ENCODE assay signal across 10 cellular contexts in the genomic region with DNA sequence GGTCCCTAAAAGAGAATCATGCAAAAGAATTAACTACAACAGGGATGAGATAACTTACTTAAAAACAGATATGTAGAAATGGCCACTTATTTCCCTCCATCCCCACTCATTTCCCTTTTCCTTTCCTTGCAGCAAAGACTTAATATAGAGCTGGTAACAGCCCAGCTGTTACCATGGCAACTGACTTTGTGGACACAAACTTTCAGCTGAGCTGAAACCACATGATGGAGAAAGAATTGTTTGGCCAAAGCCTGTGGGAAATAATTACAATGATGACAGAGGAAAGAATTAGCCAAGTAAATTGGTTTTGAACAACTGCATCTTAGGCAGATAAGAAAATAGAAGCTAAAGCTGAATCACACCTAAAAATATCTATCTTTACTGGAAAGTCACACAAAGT.
DNase-seq lines count a peak whose midpoint lies in the region; ATAC-seq, FAIRE-seq and TF ChIP-seq lines count a peak whose summit lies in the region.
"Had no signal": no experiment of that assay in that cellular context is flagged by ENCODE, and none has a peak within 500 bp of the region (broad histone marks: within the 10 kb centered on the region; RNA-seq: fewer than 3 reads in every experiment).

No MANE protein-coding gene starts in this region.

- BruUV-seq in K562 (replicated peaks; lab: Mats Ljungman, UMichigan) = no TSS peak

- H3K27ac ChIP-seq in K562 (ENCODE audit: extremely low read depth, low read depth, low read length) = no peak overlapping the region
- H3K27ac ChIP-seq in CD8-positive, alpha-beta memory T cell (ENCODE audit: low read depth, low read length) = no peak overlapping the region

- no peaks in the 10 kb centered on the region for H3K79me2 ChIP-seq in K562 (ENCODE audit: control insufficient read depth, insufficient read depth, low read length)

- no peaks in the 10 kb centered on the region for H3K9me3 ChIP-seq in K562 (replicated peaks; ENCODE audit: control insufficient read depth, insufficient read depth, low read depth, low read length)
- H3K9me3 ChIP-seq in CD8-positive, alpha-beta memory T cell (ENCODE audit: low read length) = no peaks in the 10 kb centered on the region

- DNase-seq in NOMO-1 treated with DMSO at 0.1 percent for 48 hours (lab: John Stamatoyannopoulos, UW; ENCODE audit: unreplicated experiment) = peak; percentile 48
- no peak for DNase-seq in NOMO-1 treated with dmso at 0.1 percent for 144 hours (lab: John Stamatoyannopoulos, UW; ENCODE audit: unreplicated experiment)
- no peak for DNase-seq in K562 (ENCODE audit: extremely low read depth in 1 of 4, low spot score in 3 of 4)
- DNase-seq in left kidney (ENCODE audit: low read depth, low spot score) = peak; percentile 85
- DNase-seq in urothelium cell line (ENCODE audit: low spot score) = peak; percentile 21
- no peak for DNase-seq in CD8-positive, alpha-beta memory T cell
- DNase-seq in LoVo (ENCODE audit: low spot score) = no peak
- DNase-seq: activated CD4-positive, CD25-positive, alpha-beta regulatory T cell had no signal

- POLR2A ChIA-PET in K562 (lab: Yijun Ruan, JAX) = no interaction called here
- POLR2A ChIA-PET in CD8-positive, alpha-beta memory T cell (lab: Charles Lee) = no interaction called here

- H3K9ac ChIP-seq in K562 (ENCODE audit: insufficient read depth in 1 of 2, low read depth in 2 of 2, low read length in 2 of 2) = no peak overlapping the region

- CTCF ChIA-PET in K562 (lab: Yijun Ruan, JAX; ENCODE audit: low intra/inter-chr PET ratio) = no interaction called here
- CTCF ChIA-PET in CD8-positive, alpha-beta memory T cell (lab: Charles Lee) = no interaction called here

- H3K4me2 ChIP-seq in K562 (ENCODE audit: insufficient read depth, low read length) = no peak overlapping the region

- no peak for FAIRE-seq in K562 (lab: Jason Lieb, UNC)
- no peak for FAIRE-seq in urothelium cell line (lab: Jason Lieb, UNC)

- in situ Hi-C loops in K562 (cut with MboI) = no loop called here

- no peaks in the 10 kb centered on the region for H3K4me1 ChIP-seq in K562 (replicated peaks in 1 of 2; ENCODE audit: control insufficient read depth in 2 of 2, insufficient read depth in 2 of 2, low read length in 2 of 2)
- no peaks in the 10 kb centered on the region for H3K4me1 ChIP-seq in CD8-positive, alpha-beta memory T cell (ENCODE audit: insufficient read depth, low read length)

- no peak for TF ChIP-seq RAD21 in K562 (CRISPR knock-in tag; conservative IDR thresholded peaks at IDR 0.05 in 1 of 2, IDR thresholded peaks at IDR 0.05 in 1 of 2)

- H3K27me3 ChIP-seq in K562 (ENCODE audit: control insufficient read depth in 2 of 2, insufficient read depth in 2 of 2, low read length in 2 of 2) = no peaks in the 10 kb centered on the region
- no peaks in the 10 kb centered on the region for H3K27me3 ChIP-seq in CD8-positive, alpha-beta memory T cell (ENCODE audit: insufficient read depth, low read length, poor library complexity, severe bottlenecking)

- H3K9me1 ChIP-seq in K562 (ENCODE audit: control insufficient read depth, insufficient read depth, low read length) = no peaks in the 10 kb centered on the region

- no peaks in the 10 kb centered on the region for H3K36me3 Mint-ChIP-seq in CD8-positive, alpha-beta memory T cell
- H3K36me3 Mint-ChIP-seq: activated naive CD4-positive, alpha-beta T cell treated with anti-CD3 and anti-CD28 coated beads, Interleukin-2, amount 50 U/mL, for 72 hours had no signal

- no peak for TF ChIP-seq EP300 in K562 (IDR thresholded peaks at IDR 0.05; ENCODE audit: low read length)

- intact Hi-C loops in K562 (cut with micrococcal nuclease) = no loop called here

- no peak overlapping the region for H3K4me3 ChIP-seq in K562
- no peak overlapping the region for H3K4me3 ChIP-seq in CD8-positive, alpha-beta memory T cell (ENCODE audit: low read length)

- H2AFZ ChIP-seq in K562 (ENCODE audit: low read depth, low read length) = no peak overlapping the region

- no peaks in the 10 kb centered on the region for H3K27me3 Mint-ChIP-seq in CD8-positive, alpha-beta memory T cell

- no peak for TF ChIP-seq CTCF in K562 (IDR thresholded peaks at IDR 0.05 in 2 of 3, conservative IDR thresholded peaks at IDR 0.05 in 1 of 3; ENCODE audit: insufficient read depth in 2 of 3, low read depth in 1 of 3, low read length in 3 of 3)

- H3K4me1 Mint-ChIP-seq in CD8-positive, alpha-beta memory T cell = no peaks in the 10 kb centered on the region

- H4K20me1 ChIP-seq in K562 (replicated peaks; ENCODE audit: control insufficient read depth, insufficient read depth, low read length) = no peaks in the 10 kb centered on the region

- no peaks in the 10 kb centered on the region for H3K36me3 ChIP-seq in K562 (ENCODE audit: control insufficient read depth, insufficient read depth, low read length)
- H3K36me3 ChIP-seq in CD8-positive, alpha-beta memory T cell (ENCODE audit: insufficient read depth, low read length) = no peaks in the 10 kb centered on the region

- peaks cover 0 to 11% (median 3%) of the 10 kb centered on the region in 5 donors for H3K9me3 Mint-ChIP-seq in CD8-positive, alpha-beta memory T cell

- no peak overlapping the region for H3K4me3 Mint-ChIP-seq in CD8-positive, alpha-beta memory T cell

- no peak overlapping the region for H3K27ac Mint-ChIP-seq in CD8-positive, alpha-beta memory T cell
- H3K27ac Mint-ChIP-seq: activated naive CD4-positive, alpha-beta T cell treated with anti-CD3 and anti-CD28 coated beads, Interleukin-2, amount 50 U/mL, for 72 hours had no signal

- no peak for TF ChIP-seq POLR2A in K562 (conservative IDR thresholded peaks at IDR 0.05)

- no peak for ATAC-seq in K562
- no peak for ATAC-seq in GM21360 (IDR thresholded peaks at IDR 0.05; ENCODE audit: unreplicated experiment)
- ATAC-seq: activated naive CD4-positive, alpha-beta T cell treated with anti-CD3 and anti-CD28 coated beads, Interleukin-2, amount 50 U/mL, for 72 hours had no signal

TF ChIP-seq in K562, 482 proteins besides CTCF, POLR2A, EP300 and RAD21:
- no peak for TF ChIP-seq EZH2 (IDR thresholded peaks at IDR 0.05; ENCODE audit: borderline replicate concordance, low read depth, low read length)
- peak; percentile 49; the same call in 1 of the 2 replicates for TF ChIP-seq RFX1 (IDR thresholded peaks at IDR 0.05)
TF ChIP-seq in K562: peak in this region for 1.

Comparison
In these comparisons a context has a peak if more than half of its experiments do, and no peak if none do; other contexts are left out.
1. DNase-seq: peak in NOMO-1 treated with DMSO at 0.1 percent for 48 hours (single experiment), left kidney (single experiment) and urothelium cell line (single experiment); none in NOMO-1 treated with dmso at 0.1 percent for 144 hours (single experiment), K562 (0 of 4), CD8-positive, alpha-beta memory T cell (0 of 5) and LoVo (single experiment).